Comparison of ENCODE assay signal across 2 cellular contexts in the genomic region with DNA sequence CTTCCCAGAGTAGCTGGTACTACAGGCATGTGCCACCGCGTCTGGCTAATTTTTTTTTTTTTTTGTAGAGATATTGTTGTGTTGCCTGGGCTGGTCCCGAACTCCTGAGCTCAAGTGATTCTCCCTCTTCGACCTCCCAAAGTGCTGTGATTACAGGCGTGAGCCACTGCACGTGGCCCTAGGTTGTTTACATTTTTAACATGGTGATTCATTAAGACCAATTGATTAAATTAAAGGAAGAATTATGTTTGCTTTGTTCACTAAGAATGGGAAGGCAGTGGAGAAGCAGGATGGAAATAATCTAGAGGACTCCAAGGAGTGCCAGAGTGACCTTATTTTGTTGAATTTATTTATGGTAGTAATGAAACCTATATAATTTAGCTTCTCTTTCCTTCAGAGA.
TF ChIP-seq lines count a peak whose summit lies in the region.

No MANE protein-coding gene starts in this region.

TF ChIP-seq in HEK293, 187 proteins besides CTCF, POLR2A, EP300 and RAD21 (continued from another document):
- TF ChIP-seq ZNF747 (tag by site-specific recombination; IDR thresholded peaks at IDR 0.05) (no peak), GLI2 (tag by site-specific recombination; IDR thresholded peaks at IDR 0.05; ENCODE audit: borderline replicate concordance, low read depth) (no peak)

TF ChIP-seq in K562, 482 proteins besides CTCF, POLR2A, EP300 and RAD21 (continued from another document):
- peak; percentile 75 to 77 for TF ChIP-seq FOXK2 (conservative IDR thresholded peaks at IDR 0.05 in 1 of 2, IDR thresholded peaks at IDR 0.05 in 1 of 2; ENCODE audit: low read depth in 2 of 2)
- no peak for TF ChIP-seq ZNF224 (CRISPR knock-in tag; IDR thresholded peaks at IDR 0.05)
- TF ChIP-seq, protein P1, sequence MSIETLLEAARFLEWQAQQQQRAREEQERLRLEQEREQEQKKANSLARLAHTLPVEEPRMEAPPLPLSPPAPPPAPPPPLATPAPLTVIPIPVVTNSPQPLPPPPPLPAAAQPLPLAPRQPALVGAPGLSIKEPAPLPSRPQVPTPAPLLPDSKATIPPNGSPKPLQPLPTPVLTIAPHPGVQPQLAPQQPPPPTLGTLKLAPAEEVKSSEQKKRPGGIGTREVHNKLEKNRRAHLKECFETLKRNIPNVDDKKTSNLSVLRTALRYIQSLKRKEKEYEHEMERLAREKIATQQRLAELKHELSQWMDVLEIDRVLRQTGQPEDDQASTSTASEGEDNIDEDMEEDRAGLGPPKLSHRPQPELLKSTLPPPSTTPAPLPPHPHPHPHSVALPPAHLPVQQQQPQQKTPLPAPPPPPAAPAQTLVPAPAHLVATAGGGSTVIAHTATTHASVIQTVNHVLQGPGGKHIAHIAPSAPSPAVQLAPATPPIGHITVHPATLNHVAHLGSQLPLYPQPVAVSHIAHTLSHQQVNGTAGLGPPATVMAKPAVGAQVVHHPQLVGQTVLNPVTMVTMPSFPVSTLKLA (conservative IDR thresholded peaks at IDR 0.05): peak; percentile 55 to 65; a peak in 2 of 4 replicates
- no peak for TF ChIP-seq TCF7 (IDR thresholded peaks at IDR 0.05; ENCODE audit: borderline replicate concordance)
- TF ChIP-seq, protein P2, sequence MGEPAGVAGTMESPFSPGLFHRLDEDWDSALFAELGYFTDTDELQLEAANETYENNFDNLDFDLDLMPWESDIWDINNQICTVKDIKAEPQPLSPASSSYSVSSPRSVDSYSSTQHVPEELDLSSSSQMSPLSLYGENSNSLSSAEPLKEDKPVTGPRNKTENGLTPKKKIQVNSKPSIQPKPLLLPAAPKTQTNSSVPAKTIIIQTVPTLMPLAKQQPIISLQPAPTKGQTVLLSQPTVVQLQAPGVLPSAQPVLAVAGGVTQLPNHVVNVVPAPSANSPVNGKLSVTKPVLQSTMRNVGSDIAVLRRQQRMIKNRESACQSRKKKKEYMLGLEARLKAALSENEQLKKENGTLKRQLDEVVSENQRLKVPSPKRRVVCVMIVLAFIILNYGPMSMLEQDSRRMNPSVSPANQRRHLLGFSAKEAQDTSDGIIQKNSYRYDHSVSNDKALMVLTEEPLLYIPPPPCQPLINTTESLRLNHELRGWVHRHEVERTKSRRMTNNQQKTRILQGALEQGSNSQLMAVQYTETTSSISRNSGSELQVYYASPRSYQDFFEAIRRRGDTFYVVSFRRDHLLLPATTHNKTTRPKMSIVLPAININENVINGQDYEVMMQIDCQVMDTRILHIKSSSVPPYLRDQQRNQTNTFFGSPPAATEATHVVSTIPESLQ (CRISPR knock-in tag; IDR thresholded peaks at IDR 0.05): no peak
- no peak for TF ChIP-seq ELF2 (CRISPR knock-in tag; IDR thresholded peaks at IDR 0.05)
- TF ChIP-seq BHLHE40 (IDR thresholded peaks at IDR 0.05; ENCODE audit: low read length): peak; percentile 37; the same call in 1 of the 2 replicates
- TF ChIP-seq CEBPB (tag; IDR thresholded peaks at IDR 0.05): no peak
- TF ChIP-seq, protein P3, sequence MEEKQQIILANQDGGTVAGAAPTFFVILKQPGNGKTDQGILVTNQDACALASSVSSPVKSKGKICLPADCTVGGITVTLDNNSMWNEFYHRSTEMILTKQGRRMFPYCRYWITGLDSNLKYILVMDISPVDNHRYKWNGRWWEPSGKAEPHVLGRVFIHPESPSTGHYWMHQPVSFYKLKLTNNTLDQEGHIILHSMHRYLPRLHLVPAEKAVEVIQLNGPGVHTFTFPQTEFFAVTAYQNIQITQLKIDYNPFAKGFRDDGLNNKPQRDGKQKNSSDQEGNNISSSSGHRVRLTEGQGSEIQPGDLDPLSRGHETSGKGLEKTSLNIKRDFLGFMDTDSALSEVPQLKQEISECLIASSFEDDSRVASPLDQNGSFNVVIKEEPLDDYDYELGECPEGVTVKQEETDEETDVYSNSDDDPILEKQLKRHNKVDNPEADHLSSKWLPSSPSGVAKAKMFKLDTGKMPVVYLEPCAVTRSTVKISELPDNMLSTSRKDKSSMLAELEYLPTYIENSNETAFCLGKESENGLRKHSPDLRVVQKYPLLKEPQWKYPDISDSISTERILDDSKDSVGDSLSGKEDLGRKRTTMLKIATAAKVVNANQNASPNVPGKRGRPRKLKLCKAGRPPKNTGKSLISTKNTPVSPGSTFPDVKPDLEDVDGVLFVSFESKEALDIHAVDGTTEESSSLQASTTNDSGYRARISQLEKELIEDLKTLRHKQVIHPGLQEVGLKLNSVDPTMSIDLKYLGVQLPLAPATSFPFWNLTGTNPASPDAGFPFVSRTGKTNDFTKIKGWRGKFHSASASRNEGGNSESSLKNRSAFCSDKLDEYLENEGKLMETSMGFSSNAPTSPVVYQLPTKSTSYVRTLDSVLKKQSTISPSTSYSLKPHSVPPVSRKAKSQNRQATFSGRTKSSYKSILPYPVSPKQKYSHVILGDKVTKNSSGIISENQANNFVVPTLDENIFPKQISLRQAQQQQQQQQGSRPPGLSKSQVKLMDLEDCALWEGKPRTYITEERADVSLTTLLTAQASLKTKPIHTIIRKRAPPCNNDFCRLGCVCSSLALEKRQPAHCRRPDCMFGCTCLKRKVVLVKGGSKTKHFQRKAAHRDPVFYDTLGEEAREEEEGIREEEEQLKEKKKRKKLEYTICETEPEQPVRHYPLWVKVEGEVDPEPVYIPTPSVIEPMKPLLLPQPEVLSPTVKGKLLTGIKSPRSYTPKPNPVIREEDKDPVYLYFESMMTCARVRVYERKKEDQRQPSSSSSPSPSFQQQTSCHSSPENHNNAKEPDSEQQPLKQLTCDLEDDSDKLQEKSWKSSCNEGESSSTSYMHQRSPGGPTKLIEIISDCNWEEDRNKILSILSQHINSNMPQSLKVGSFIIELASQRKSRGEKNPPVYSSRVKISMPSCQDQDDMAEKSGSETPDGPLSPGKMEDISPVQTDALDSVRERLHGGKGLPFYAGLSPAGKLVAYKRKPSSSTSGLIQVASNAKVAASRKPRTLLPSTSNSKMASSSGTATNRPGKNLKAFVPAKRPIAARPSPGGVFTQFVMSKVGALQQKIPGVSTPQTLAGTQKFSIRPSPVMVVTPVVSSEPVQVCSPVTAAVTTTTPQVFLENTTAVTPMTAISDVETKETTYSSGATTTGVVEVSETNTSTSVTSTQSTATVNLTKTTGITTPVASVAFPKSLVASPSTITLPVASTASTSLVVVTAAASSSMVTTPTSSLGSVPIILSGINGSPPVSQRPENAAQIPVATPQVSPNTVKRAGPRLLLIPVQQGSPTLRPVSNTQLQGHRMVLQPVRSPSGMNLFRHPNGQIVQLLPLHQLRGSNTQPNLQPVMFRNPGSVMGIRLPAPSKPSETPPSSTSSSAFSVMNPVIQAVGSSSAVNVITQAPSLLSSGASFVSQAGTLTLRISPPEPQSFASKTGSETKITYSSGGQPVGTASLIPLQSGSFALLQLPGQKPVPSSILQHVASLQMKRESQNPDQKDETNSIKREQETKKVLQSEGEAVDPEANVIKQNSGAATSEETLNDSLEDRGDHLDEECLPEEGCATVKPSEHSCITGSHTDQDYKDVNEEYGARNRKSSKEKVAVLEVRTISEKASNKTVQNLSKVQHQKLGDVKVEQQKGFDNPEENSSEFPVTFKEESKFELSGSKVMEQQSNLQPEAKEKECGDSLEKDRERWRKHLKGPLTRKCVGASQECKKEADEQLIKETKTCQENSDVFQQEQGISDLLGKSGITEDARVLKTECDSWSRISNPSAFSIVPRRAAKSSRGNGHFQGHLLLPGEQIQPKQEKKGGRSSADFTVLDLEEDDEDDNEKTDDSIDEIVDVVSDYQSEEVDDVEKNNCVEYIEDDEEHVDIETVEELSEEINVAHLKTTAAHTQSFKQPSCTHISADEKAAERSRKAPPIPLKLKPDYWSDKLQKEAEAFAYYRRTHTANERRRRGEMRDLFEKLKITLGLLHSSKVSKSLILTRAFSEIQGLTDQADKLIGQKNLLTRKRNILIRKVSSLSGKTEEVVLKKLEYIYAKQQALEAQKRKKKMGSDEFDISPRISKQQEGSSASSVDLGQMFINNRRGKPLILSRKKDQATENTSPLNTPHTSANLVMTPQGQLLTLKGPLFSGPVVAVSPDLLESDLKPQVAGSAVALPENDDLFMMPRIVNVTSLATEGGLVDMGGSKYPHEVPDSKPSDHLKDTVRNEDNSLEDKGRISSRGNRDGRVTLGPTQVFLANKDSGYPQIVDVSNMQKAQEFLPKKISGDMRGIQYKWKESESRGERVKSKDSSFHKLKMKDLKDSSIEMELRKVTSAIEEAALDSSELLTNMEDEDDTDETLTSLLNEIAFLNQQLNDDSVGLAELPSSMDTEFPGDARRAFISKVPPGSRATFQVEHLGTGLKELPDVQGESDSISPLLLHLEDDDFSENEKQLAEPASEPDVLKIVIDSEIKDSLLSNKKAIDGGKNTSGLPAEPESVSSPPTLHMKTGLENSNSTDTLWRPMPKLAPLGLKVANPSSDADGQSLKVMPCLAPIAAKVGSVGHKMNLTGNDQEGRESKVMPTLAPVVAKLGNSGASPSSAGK (IDR thresholded peaks at IDR 0.05): 0 out of 2 replicates have a peak, but pooled peaks have one; percentile 19
